In genomic region chr7:40714338-40715052, GRCh38 we compare ENCODE assay signal across 28 cellular contexts.
DNase-seq lines count a peak whose midpoint lies in the region; ATAC-seq and TF ChIP-seq lines count a peak whose summit lies in the region.
"Had no signal": no experiment of that assay in that cellular context is flagged by ENCODE, and none has a peak within 500 bp of the region (broad histone marks: within the 10 kb centered on the region; RNA-seq: fewer than 3 reads in every experiment).

No MANE protein-coding gene starts in this region.

- TF ChIP-seq EP300 in tibial nerve (IDR thresholded peaks at IDR 0.05) = no peak

- H3K9me3 ChIP-seq in tibial nerve = no peaks in the 10 kb centered on the region
- H3K9me3 ChIP-seq: adrenal gland, gastrocnemius medialis, lower lobe of right lung, spleen, upper lobe of left lung had no signal

- TF ChIP-seq CTCF in BJ (IDR thresholded peaks at IDR 0.05; ENCODE audit: insufficient read depth, low read depth, low read length) (no peak), fibroblast of mammary gland (conservative IDR thresholded peaks at IDR 0.05; ENCODE audit: control insufficient read depth, insufficient read depth, low read depth, low read length) (no peak), tibial nerve (IDR thresholded peaks at IDR 0.05) (no peak)

- POLR2A ChIA-PET in BJ (lab: Charles Lee) = no interaction called here

- peak overlapping the region in 2 of 4 donors; percentile 10 to 18 for H3K27ac ChIP-seq in tibial nerve
- H3K27ac ChIP-seq: adrenal gland, dorsolateral prefrontal cortex, gastrocnemius medialis, lower lobe of right lung, spleen, upper lobe of left lung had no signal

- H3K36me3 ChIP-seq in BJ (ENCODE audit: control insufficient read depth, insufficient read depth, low read length) = no peaks in the 10 kb centered on the region
- no peaks in the 10 kb centered on the region for H3K36me3 ChIP-seq in tibial nerve
- H3K36me3 ChIP-seq: adrenal gland, gastrocnemius medialis, lower lobe of right lung, spleen, upper lobe of left lung had no signal

- H3K4me3 ChIP-seq in BJ (ENCODE audit: low read depth, low read length) = no peak overlapping the region
- no peak overlapping the region for H3K4me3 ChIP-seq in fibroblast of mammary gland (ENCODE audit: control insufficient read depth, low read depth, low read length)
- no peak overlapping the region for H3K4me3 ChIP-seq in tibial nerve
- H3K4me3 ChIP-seq: adrenal gland, dorsolateral prefrontal cortex, gastrocnemius medialis, lower lobe of right lung, spleen, upper lobe of left lung had no signal

- TF ChIP-seq POLR2A in tibial nerve (IDR thresholded peaks at IDR 0.05) = no peak

- intact Hi-C loops in sciatic nerve (cut with DNase I) = no loop called here

- CTCF ChIA-PET in BJ (lab: Yijun Ruan, JAX) = interaction anchor here (1.3 kb wide), 1 partner anchor 10 kb away, joined by 3 read pairs; no protein-coding TSS in a partner anchor

- H3K4me1 ChIP-seq in tibial nerve = peaks cover 0 to 41% (median 5%) of the 10 kb centered on the region in 4 donors
- H3K4me1 ChIP-seq: gastrocnemius medialis, spleen, upper lobe of left lung had no signal

- no peaks in the 10 kb centered on the region for H3K27me3 ChIP-seq in BJ (ENCODE audit: control insufficient read depth, insufficient read depth, low read length)
- no peaks in the 10 kb centered on the region for H3K27me3 ChIP-seq in tibial nerve
- H3K27me3 ChIP-seq: adrenal gland, dorsolateral prefrontal cortex, gastrocnemius medialis, spleen, upper lobe of left lung had no signal

- DNase-seq in BJ (ENCODE audit: low read depth) (peak; percentile 75), fibroblast of mammary gland (ENCODE audit: low read depth) (peak; percentile 33), sciatic nerve (ENCODE audit: low spot score) (no peak), NCI-H226 (no peak), tibial nerve (ENCODE audit: low spot score in 2 of 2) (no peak)
- DNase-seq in stimulated activated naive CD4-positive, alpha-beta T cell treated with Interleukin-2 at 50 U/mL for 16 hours (lab: John Stamatoyannopoulos, UW) = no peak
- DNase-seq: ACHN; activated CD4-positive, CD25-positive, alpha-beta regulatory T cell treated with anti-CD3 and anti-CD28 coated beads, Interleukin-2, amount 50 U/mL, for 72 hours; activated CD8-positive, alpha-beta T cell treated with anti-CD3 and anti-CD28 coated beads for 36 hours; activated effector memory CD4-positive, alpha-beta T cell treated with anti-CD3 and anti-CD28 coated beads, Interleukin-2, amount 50 U/mL, for 16 hours; activated T-cell treated with anti-CD3 and anti-CD28 coated beads for 4 hours; adrenal gland; CD4-positive, alpha-beta T cell; DMS 273 treated with DMSO at 0.1 percent for 48 hours; dorsolateral prefrontal cortex; gastrocnemius medialis; GDM1; Karpas-422; kidney; lower lobe of right lung; NCI-H1048; NCI-H187; spleen; stimulated activated naive CD8-positive, alpha-beta T cell treated with anti-CD3 and anti-CD28 coated beads, Interleukin-15, amount 100 ng/mL, for 72 hours; upper lobe of left lung had no signal

- peak; percentile 53 for ATAC-seq in SK-N-SH treated with all-trans-retinoic acid at 6 μM for 48 hours
- peak; percentile 28 for ATAC-seq in sciatic nerve
- no peak for ATAC-seq in HG02852 (IDR thresholded peaks at IDR 0.05; ENCODE audit: unreplicated experiment)
- ATAC-seq: activated CD8-positive, alpha-beta T cell treated with anti-CD3 and anti-CD28 coated beads for 36 hours; gastrocnemius medialis; HCT116; lower lobe of right lung; stimulated activated naive CD8-positive, alpha-beta T cell treated with anti-CD3 and anti-CD28 coated beads, Interleukin-15, amount 100 ng/mL, for 72 hours had no signal

- 33 to 35% methylated on average over 2 of the region's 2 CpGs for WGBS in tibial nerve, 2 donors

TF ChIP-seq in SK-N-SH treated with all-trans-retinoic acid at 6 μM for 48 hours, 23 proteins besides CTCF, POLR2A, EP300 and RAD21:
- no peak for TF ChIP-seq ARNTL (CRISPR knock-in tag; IDR thresholded peaks at IDR 0.05; ENCODE audit: borderline replicate concordance, low read depth)
- TF ChIP-seq BACH2 (CRISPR knock-in tag; IDR thresholded peaks at IDR 0.05; ENCODE audit: borderline replicate concordance) = no peak
- no peak for TF ChIP-seq PPARA (CRISPR knock-in tag; IDR thresholded peaks at IDR 0.05; ENCODE audit: borderline replicate concordance)
- TF ChIP-seq TOX (CRISPR knock-in tag; IDR thresholded peaks at IDR 0.05; ENCODE audit: borderline replicate concordance) = no peak
- TF ChIP-seq CSDC2 (CRISPR knock-in tag; IDR thresholded peaks at IDR 0.05) = no peak
- 0 out of 2 replicates have a peak, but pooled peaks have one; percentile 13 for TF ChIP-seq CSRNP3 (CRISPR knock-in tag; IDR thresholded peaks at IDR 0.05)
- no peak for TF ChIP-seq GLIS3 (CRISPR knock-in tag; IDR thresholded peaks at IDR 0.05)
- TF ChIP-seq ZNF8 (CRISPR knock-in tag; IDR thresholded peaks at IDR 0.05) = no peak
- TF ChIP-seq TCF4 (CRISPR knock-in tag; IDR thresholded peaks at IDR 0.05; ENCODE audit: borderline replicate concordance) = peak; percentile 78
- 0 out of 2 replicates have a peak, but pooled peaks have one; percentile 61 for TF ChIP-seq SNAI2 (CRISPR knock-in tag; IDR thresholded peaks at IDR 0.05)
- TF ChIP-seq ZFP3 (CRISPR knock-in tag; IDR thresholded peaks at IDR 0.05) = no peak

Comparison
In these comparisons a context has a peak if more than half of its experiments do, and no peak if none do; other contexts are left out.
1. DNase-seq: peak in BJ (single experiment) and fibroblast of mammary gland (single experiment); none in sciatic nerve (single experiment), stimulated activated naive CD4-positive, alpha-beta T cell treated with Interleukin-2 at 50 U/mL for 16 hours (single experiment), NCI-H226 (single experiment) and tibial nerve (0 of 2).